In genomic region chr9:131731237-131731995, GRCh38 we compare ENCODE assay signal across 9 cellular contexts. TPM values are rescaled to one million over a fixed set of nuclear protein-coding genes. Genes with fewer than 3 reads are reported as not detected.
DNase-seq lines count a peak whose midpoint lies in the region; ATAC-seq and TF ChIP-seq lines count a peak whose summit lies in the region.
"Had no signal": no experiment of that assay in that cellular context is flagged by ENCODE, and none has a peak within 500 bp of the region (broad histone marks: within the 10 kb centered on the region; RNA-seq: fewer than 3 reads in every experiment).

No MANE protein-coding gene starts in this region.

- H3K4me3 ChIP-seq in Caco-2 (ENCODE audit: low read depth, low read length) = no peak overlapping the region
- H3K4me3 ChIP-seq in MM.1S (ENCODE audit: low read length) = no peak overlapping the region
- H3K4me3 ChIP-seq in coronary artery = no peak overlapping the region

- intact Hi-C loops in Caco-2 (cut with micrococcal nuclease; ENCODE audit: unreplicated experiment) = loop anchor here (10.0 kb wide), 1 partner anchor 357 kb away; no protein-coding TSS in a partner anchor

- H3K4me1 ChIP-seq in Caco-2 = peaks cover 55% of the 10 kb centered on the region
- H3K4me1 ChIP-seq in MM.1S (ENCODE audit: low read length) = peaks cover 86% of the 10 kb centered on the region

- no peaks in the 10 kb centered on the region for H3K9me2 ChIP-seq in MM.1S (replicated peaks; ENCODE audit: insufficient read depth, low read length)

- peak overlapping the region; percentile 27; the same call in 1 of the 2 replicates for H3K4me2 ChIP-seq in MM.1S (ENCODE audit: low read depth, low read length)

- H3K4me3 Mint-ChIP-seq in Caco-2 (ENCODE audit: unreplicated experiment) = no peak overlapping the region
- peak overlapping the region in 1 of 3 experiments; percentile 30 for H3K4me3 Mint-ChIP-seq in nephron

- no peak for ATAC-seq in HG03108 (IDR thresholded peaks at IDR 0.05; ENCODE audit: unreplicated experiment)

- peak overlapping the region; percentile 4; the same call in 1 of the 2 replicates for H3K9ac ChIP-seq in MM.1S (ENCODE audit: low read length)

- DNase-seq in Caco-2 = no peak
- DNase-seq in MM.1S = peak; percentile 35
- DNase-seq in coronary artery (ENCODE audit: low spot score) = no peak
- DNase-seq in ecto neural progenitor cell (ENCODE audit: low spot score) = no peak
- DNase-seq in GM19238 (ENCODE audit: insufficient read length, low spot score) = no peak
- DNase-seq in NCI-H2196 (lab: John Stamatoyannopoulos, UW; ENCODE audit: unreplicated experiment) = no peak
- DNase-seq: hippocampal formation had no signal

- no peak overlapping the region for H2AFZ ChIP-seq in MM.1S (ENCODE audit: low read length)

- no peaks in the 10 kb centered on the region for H3K27me3 Mint-ChIP-seq in Caco-2 (ENCODE audit: insufficient read depth, unreplicated experiment)
- no peaks in the 10 kb centered on the region for H3K27me3 Mint-ChIP-seq in nephron (ENCODE audit: low read depth)

- POLR2A ChIA-PET in Caco-2 (lab: Charles Lee) = no interaction called here

- TF ChIP-seq CTCF in Caco-2 (IDR thresholded peaks at IDR 0.05; ENCODE audit: insufficient read depth in 1 of 2, low read depth in 1 of 2, low read length in 1 of 2, severe bottlenecking in 1 of 2, unreplicated experiment in 1 of 2) (no peak), MM.1S (IDR thresholded peaks at IDR 0.05; ENCODE audit: low read length) (no peak), coronary artery (IDR thresholded peaks at IDR 0.05) (no peak), nephron (IDR thresholded peaks at IDR 0.05; ENCODE audit: unreplicated experiment in 3 of 3) (no peak)

- H3K27me3 ChIP-seq in Caco-2 (replicated peaks; ENCODE audit: control insufficient read depth, insufficient read depth, low read length) (no peaks in the 10 kb centered on the region), MM.1S (replicated peaks; ENCODE audit: insufficient read depth, low read length) (no peaks in the 10 kb centered on the region)

- H4K20me1 ChIP-seq in MM.1S (ENCODE audit: insufficient read depth, low read length) = no peaks in the 10 kb centered on the region

- H3K4me1 Mint-ChIP-seq in Caco-2 (ENCODE audit: low read depth, unreplicated experiment) (peaks cover 48% of the 10 kb centered on the region), nephron (peaks cover 70% of the 10 kb centered on the region)

- BruUV-seq in Caco-2 (replicated peaks; lab: Mats Ljungman, UMichigan) = no TSS peak

- H3K9me3 Mint-ChIP-seq in Caco-2 (ENCODE audit: unreplicated experiment) (no peaks in the 10 kb centered on the region), nephron (no peaks in the 10 kb centered on the region)

- peaks cover 81% of the 10 kb centered on the region for H3K79me2 ChIP-seq in MM.1S (ENCODE audit: low read length)

- peak overlapping the region; percentile 100; the same call in 1 of the 2 replicates for H3K27ac ChIP-seq in MM.1S (ENCODE audit: low read length)
- peak overlapping the region; percentile 2 to 15 for H3K27ac ChIP-seq in coronary artery

- peaks cover 55% of the 10 kb centered on the region for H3F3A ChIP-seq in MM.1S (ENCODE audit: insufficient read depth, low read length)

- H3K36me3 Mint-ChIP-seq in Caco-2 (ENCODE audit: insufficient read depth, unreplicated experiment) (peaks cover 14% of the 10 kb centered on the region), nephron (ENCODE audit: low read depth) (peaks cover 4% of the 10 kb centered on the region)

- H3K36me3 ChIP-seq in Caco-2 (ENCODE audit: control insufficient read depth, insufficient read depth, low read length) (no peaks in the 10 kb centered on the region), MM.1S (replicated peaks; ENCODE audit: insufficient read depth, low read length) (no peaks in the 10 kb centered on the region)

- H3K27ac Mint-ChIP-seq in Caco-2 (ENCODE audit: unreplicated experiment) (peak overlapping the region; percentile 37), nephron (peak overlapping the region; percentile 16 to 33 (median 30))

- CTCF ChIA-PET in Caco-2 (lab: Charles Lee) = no interaction called here

- H3K9me3 ChIP-seq in Caco-2 (no peaks in the 10 kb centered on the region), MM.1S (replicated peaks; ENCODE audit: insufficient read depth, low read length) (no peaks in the 10 kb centered on the region)

RNA-seq across cellular contexts. Expression of gene RAPGEF1, which starts 8.5 kb away (rescaled TPM):
- 71.5 and 75.4 TPM in 2 replicates for total RNA-seq in Caco-2 (2022)
